8 cellular contexts compared by ENCODE assay signal in the genomic region with DNA sequence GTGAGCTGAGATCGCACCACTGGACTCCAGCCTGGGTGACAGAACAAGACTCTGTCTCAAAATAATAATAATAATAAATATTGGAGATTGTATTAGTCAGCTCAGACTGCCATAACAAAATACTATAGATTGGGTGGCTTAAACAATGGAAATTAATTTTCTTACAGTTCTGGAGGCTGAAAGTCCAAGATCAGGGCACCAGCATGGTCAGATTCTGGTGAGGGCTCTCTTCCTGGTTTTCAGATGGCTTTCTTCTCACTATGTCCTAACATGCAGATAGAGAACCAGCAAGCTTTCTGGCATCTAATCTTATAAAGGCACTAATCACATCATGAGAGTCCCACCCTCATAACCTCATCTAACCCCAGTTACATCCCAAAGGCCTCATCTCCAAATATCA.
"Had no signal": no experiment of that assay in that cellular context is flagged by ENCODE, and none has a peak within 500 bp of the region (broad histone marks: within the 10 kb centered on the region; RNA-seq: fewer than 3 reads in every experiment).

No MANE protein-coding gene starts in this region.

- H3K4me2 ChIP-seq: GM23338 had no signal

- H3K4me3 Mint-ChIP-seq: GM23338, H9 had no signal

- H3K4me1 Mint-ChIP-seq: GM23338, H9 had no signal

- H3K9ac ChIP-seq: GM23248 had no signal

- DNase-seq: GM23248, GOT3, H7, H9, HCEC 1CT had no signal

- H3K27ac Mint-ChIP-seq: GM23338, H9 had no signal

- H2AFZ ChIP-seq: GM23248, GM23338 had no signal

- ATAC-seq: GM23338, HCT116 had no signal

- H3K4me3 ChIP-seq: GM23248, GM23338, HAP-1 had no signal

- H3K36me3 ChIP-seq: HAP-1 had no signal

- H3K9me3 Mint-ChIP-seq: GM23338, H9 had no signal

- H3K27ac ChIP-seq: GM23248 had no signal

- H3K9me3 ChIP-seq: HAP-1 had no signal
